Comparison of ENCODE assay signal across 16 cellular contexts in genomic region chr15:63362196-63362595, GRCh38. TPM values are rescaled to one million over a fixed set of nuclear protein-coding genes. Genes with fewer than 3 reads are reported as not detected.
DNase-seq lines count a peak whose midpoint lies in the region; ATAC-seq and TF ChIP-seq lines count a peak whose summit lies in the region.
"Had no signal": no experiment of that assay in that cellular context is flagged by ENCODE, and none has a peak within 500 bp of the region (broad histone marks: within the 10 kb centered on the region; RNA-seq: fewer than 3 reads in every experiment).

No MANE protein-coding gene starts in this region.

- ATAC-seq in Right ventricle myocardium inferior (peak; percentile 60), body of pancreas (peak; percentile 67), aorta (ENCODE audit: low FRiP score) (no peak), GM21786 (IDR thresholded peaks at IDR 0.05; ENCODE audit: unreplicated experiment) (no peak)
- ATAC-seq: left lobe of liver, natural killer cell had no signal

- no peaks in the 10 kb centered on the region for H3K36me3 ChIP-seq in body of pancreas (replicated peaks in 1 of 2; ENCODE audit: insufficient read depth in 1 of 2, low read depth in 2 of 2)
- no peaks in the 10 kb centered on the region for H3K36me3 ChIP-seq in aorta (ENCODE audit: control insufficient read depth in 1 of 2, insufficient read depth in 2 of 2, low read length in 1 of 2)
- no peaks in the 10 kb centered on the region for H3K36me3 ChIP-seq in A673 (ENCODE audit: insufficient read depth, low read length, poor library complexity, severe bottlenecking)
- H3K36me3 ChIP-seq: SJCRH30 had no signal

- intact Hi-C loops in Right ventricle myocardium inferior (cut with DNase I) (no loop called here), cardiac septum (cut with DNase I) (no loop called here), body of pancreas (cut with DNase I) (no loop called here), aorta (cut with DNase I) (loop anchor here in 1 of 2 donors (5.0 kb wide), 1 partner anchor 40 kb away; no protein-coding TSS in a partner anchor), A673 (cut with micrococcal nuclease; ENCODE audit: unreplicated experiment) (no loop called here)

- H3K27ac ChIP-seq in body of pancreas, result peak overlapping the region in 2 of 4 donors; percentile 6 to 63
- H3K27ac ChIP-seq in aorta (ENCODE audit: low read depth in 1 of 2, low read length in 2 of 2), result no peak overlapping the region
- no peak overlapping the region for H3K27ac ChIP-seq in A673 (ENCODE audit: low read depth, low read length, poor library complexity, severe bottlenecking)
- H3K27ac ChIP-seq: hepatocyte, SJCRH30 had no signal

- WGBS in body of pancreas, 2 donors, result 3 to 24% methylated on average over 3 of the region's 3 CpGs
- WGBS in aorta, 2 donors, result 10 to 11% methylated on average over 3 of the region's 3 CpGs

- TF ChIP-seq CTCF in body of pancreas (IDR thresholded peaks at IDR 0.05), result no peak
- TF ChIP-seq CTCF in A673 (conservative IDR thresholded peaks at IDR 0.05; ENCODE audit: low read depth, low read length), result no peak

- BruUV-seq in A673 (replicated peaks; lab: Mats Ljungman, UMichigan), result no TSS peak

- POLR2A ChIA-PET in A673 (lab: Charles Lee; ENCODE audit: low non-redundant PET), result no interaction called here

- H3K9me3 ChIP-seq in body of pancreas (no peaks in the 10 kb centered on the region), aorta (ENCODE audit: control insufficient read depth, low read length) (no peaks in the 10 kb centered on the region), A673 (ENCODE audit: low read depth, low read length, poor library complexity, severe bottlenecking) (no peaks in the 10 kb centered on the region)
- H3K9me3 ChIP-seq: SJCRH30 had no signal

- CTCF ChIA-PET in A673 (lab: Charles Lee), result no interaction called here

- H3K4me1 ChIP-seq in body of pancreas (peaks cover 56% of the 10 kb centered on the region), aorta (ENCODE audit: control insufficient read depth in 1 of 2, insufficient read depth in 2 of 2, low read length in 2 of 2) (no peaks in the 10 kb centered on the region), A673 (ENCODE audit: insufficient read depth, low read length, poor library complexity, severe bottlenecking) (no peaks in the 10 kb centered on the region)

- H3K4me3 ChIP-seq in body of pancreas (no peak overlapping the region), aorta (ENCODE audit: low read length in 2 of 2) (no peak overlapping the region), A673 (ENCODE audit: low read depth, low read length, poor library complexity, severe bottlenecking) (no peak overlapping the region)
- H3K4me3 ChIP-seq: hepatocyte, SJCRH30 had no signal

- no peak for TF ChIP-seq POLR2A in body of pancreas (IDR thresholded peaks at IDR 0.05)

- DNase-seq in Right ventricle myocardium inferior (ENCODE audit: missing footprints), result no peak
- no peak for DNase-seq in cardiac septum (ENCODE audit: low spot score)
- DNase-seq in body of pancreas, result peak; percentile 79 to 86 (median 84)
- peak; percentile 89 for DNase-seq in kidney tubule cell (ENCODE audit: low spot score)
- DNase-seq in aorta, result peak; percentile 44 to 76
- DNase-seq in A673 (ENCODE audit: low spot score), result no peak
- DNase-seq in DMS53 treated with DMSO at 0.1 percent for 48 hours (lab: John Stamatoyannopoulos, UW; ENCODE audit: unreplicated experiment), result no peak
- DNase-seq: activated CD4-positive, alpha-beta memory T cell treated with anti-CD3 and anti-CD28 coated beads, Interleukin-2, amount 10 ng/mL, durations not matched to agents 7 days and 5 days; natural killer cell; NCI-H1048; NK-92 treated with Interleukin-12 subunit alpha and Interleukin-12 subunit beta, amount 100 ng/mL, for 24 hours; SJCRH30; stimulated activated CD4-positive, alpha-beta T cell treated with anti-CD3 and anti-CD28 coated beads, Interleukin-4, amount 100 ng/mL, for 24 hours had no signal

- H3K27me3 ChIP-seq in body of pancreas (no peaks in the 10 kb centered on the region), aorta (ENCODE audit: control insufficient read depth in 1 of 2, insufficient read depth in 2 of 2, low read length in 1 of 2) (no peaks in the 10 kb centered on the region), A673 (replicated peaks; ENCODE audit: insufficient read depth, low read depth, low read length, poor library complexity) (no peaks in the 10 kb centered on the region)
- H3K27me3 ChIP-seq: hepatocyte, SJCRH30 had no signal

RNA-seq across cellular contexts. Expression of gene CA12, which starts 19.4 kb away (rescaled TPM):
- 0.65 TPM for total RNA-seq in Right ventricle myocardium inferior
- total RNA-seq in cardiac septum, result 0.11 TPM
- total RNA-seq in body of pancreas, result 10 to 100 TPM; 16.1 to 25.7 TPM
- total RNA-seq in aorta, result 10 to 100 TPM; 11.0 to 29.7 TPM
- polyA plus RNA-seq in aorta, result 1 to 10 TPM; 2.7 to 4.5 TPM
- 0.68 and 0.97 TPM in 2 replicates for total RNA-seq in A673 (2021)
- total RNA-seq: natural killer cell had no signal

Comparison
In these comparisons a context has a peak if more than half of its experiments do, and no peak if none do; other contexts are left out.
1. ATAC-seq: peak in Right ventricle myocardium inferior (single experiment) and body of pancreas (single experiment); none in aorta (single experiment) and GM21786 (single experiment).
2. DNase-seq: peak in body of pancreas (4 of 4), kidney tubule cell (single experiment) and aorta (2 of 2); none in Right ventricle myocardium inferior (single experiment), cardiac septum (single experiment), A673 (single experiment) and DMS53 treated with DMSO at 0.1 percent for 48 hours (single experiment).